8 cellular contexts compared by ENCODE assay signal in genomic region chr13:32586022-32586900, GRCh38. TPM values are rescaled to one million over a fixed set of nuclear protein-coding genes. Genes with fewer than 3 reads are reported as not detected.
A peak's percentile ranks its signal among the peaks of the same experiment; 100 is the strongest.
DNase-seq lines count a peak whose midpoint lies in the region; ATAC-seq and TF ChIP-seq lines count a peak whose summit lies in the region.

Gene PDS5B (plus strand): TSS chr13:32586452. CDS start chr13:32648773, 62,321 bp downstream.

- TF ChIP-seq CTCF in GM10266 (IDR thresholded peaks at IDR 0.05; ENCODE audit: control insufficient read depth, insufficient read depth, low read depth, missing control alignments) (peak; percentile 96), omental fat pad (IDR thresholded peaks at IDR 0.05) (peak in 2 of 3 donors; percentile 91 to 96), testis (IDR thresholded peaks at IDR 0.05) (peak; percentile 90 to 99 (median 98))

- peak within 1 kb of the TSS; percentile 80 to 91 for H3K4me3 ChIP-seq in testis

- H3K9me3 ChIP-seq in testis: no peaks in the 10 kb centered on the region

- H3K36me3 ChIP-seq in testis (ENCODE audit: low read depth, missing control alignments): no peaks in the 10 kb centered on the region

- DNase-seq in GM10266 (ENCODE audit: extremely low spot score): peak; percentile 96
- DNase-seq in NCI-H1092 (lab: John Stamatoyannopoulos, UW): peak; percentile 92
- DNase-seq in activated naive CD4-positive, alpha-beta T cell treated with anti-CD3 and anti-CD28 coated beads, Interleukin-2, amount 50 U/mL, for 72 hours (ENCODE audit: low spot score in 2 of 2): peak; percentile 97
- peak; percentile 96 for DNase-seq in glomerular visceral epithelial cell (ENCODE audit: extremely low spot score)
- peak; percentile 76 for DNase-seq in omental fat pad (ENCODE audit: low spot score)
- peak; percentile 95 for DNase-seq in testis

- 0 to 1% methylated on average over 21 to 73 of the region's 97 CpGs for WGBS in testis, 2 donors

- H3K36me3 Mint-ChIP-seq in activated naive CD4-positive, alpha-beta T cell treated with anti-CD3 and anti-CD28 coated beads, Interleukin-2, amount 50 U/mL, for 72 hours: peaks cover 9 to 15% of the 10 kb centered on the region in 2 donors

- ATAC-seq in HG02588 (IDR thresholded peaks at IDR 0.05; ENCODE audit: unreplicated experiment) (peak; percentile 86), SK-N-SH treated with all-trans-retinoic acid at 6 μM for 48 hours (peak; percentile 91), omental fat pad (ENCODE audit: low FRiP score) (peak; percentile 97)
- peak; percentile 91 to 96 for ATAC-seq in activated naive CD4-positive, alpha-beta T cell treated with anti-CD3 and anti-CD28 coated beads, Interleukin-2, amount 50 U/mL, for 72 hours

- H3K27ac Mint-ChIP-seq in activated naive CD4-positive, alpha-beta T cell treated with anti-CD3 and anti-CD28 coated beads, Interleukin-2, amount 50 U/mL, for 72 hours: peak within 1 kb of the TSS; percentile 91 to 99

- TF ChIP-seq POLR2A in testis (IDR thresholded peaks at IDR 0.05): no peak

- H3K27me3 ChIP-seq in testis: no peaks in the 10 kb centered on the region

- intact Hi-C loops in testis (cut with DNase I; ENCODE audit: low total_unique reads): loop anchor here (5.0 kb wide), 1 partner anchor 956 kb away; no protein-coding TSS in a partner anchor

- H3K27ac ChIP-seq in testis: peak within 1 kb of the TSS; percentile 98 to 99

- H3K9me3 Mint-ChIP-seq in activated naive CD4-positive, alpha-beta T cell treated with anti-CD3 and anti-CD28 coated beads, Interleukin-2, amount 50 U/mL, for 72 hours: no peaks in the 10 kb centered on the region

- H3K4me1 ChIP-seq in testis: peaks cover 8% of the 10 kb centered on the region

TF ChIP-seq in SK-N-SH treated with all-trans-retinoic acid at 6 μM for 48 hours, 23 proteins besides CTCF, POLR2A, EP300 and RAD21:
- TF ChIP-seq SNAI2 (CRISPR knock-in tag; IDR thresholded peaks at IDR 0.05): peak; percentile 78; the same call in 1 of the 2 replicates
- no peak for TF ChIP-seq ZNF565 (CRISPR knock-in tag; conservative IDR thresholded peaks at IDR 0.05; ENCODE audit: low read depth)
- no peak for TF ChIP-seq BACH2 (CRISPR knock-in tag; IDR thresholded peaks at IDR 0.05; ENCODE audit: borderline replicate concordance)
- TF ChIP-seq, protein P1, sequence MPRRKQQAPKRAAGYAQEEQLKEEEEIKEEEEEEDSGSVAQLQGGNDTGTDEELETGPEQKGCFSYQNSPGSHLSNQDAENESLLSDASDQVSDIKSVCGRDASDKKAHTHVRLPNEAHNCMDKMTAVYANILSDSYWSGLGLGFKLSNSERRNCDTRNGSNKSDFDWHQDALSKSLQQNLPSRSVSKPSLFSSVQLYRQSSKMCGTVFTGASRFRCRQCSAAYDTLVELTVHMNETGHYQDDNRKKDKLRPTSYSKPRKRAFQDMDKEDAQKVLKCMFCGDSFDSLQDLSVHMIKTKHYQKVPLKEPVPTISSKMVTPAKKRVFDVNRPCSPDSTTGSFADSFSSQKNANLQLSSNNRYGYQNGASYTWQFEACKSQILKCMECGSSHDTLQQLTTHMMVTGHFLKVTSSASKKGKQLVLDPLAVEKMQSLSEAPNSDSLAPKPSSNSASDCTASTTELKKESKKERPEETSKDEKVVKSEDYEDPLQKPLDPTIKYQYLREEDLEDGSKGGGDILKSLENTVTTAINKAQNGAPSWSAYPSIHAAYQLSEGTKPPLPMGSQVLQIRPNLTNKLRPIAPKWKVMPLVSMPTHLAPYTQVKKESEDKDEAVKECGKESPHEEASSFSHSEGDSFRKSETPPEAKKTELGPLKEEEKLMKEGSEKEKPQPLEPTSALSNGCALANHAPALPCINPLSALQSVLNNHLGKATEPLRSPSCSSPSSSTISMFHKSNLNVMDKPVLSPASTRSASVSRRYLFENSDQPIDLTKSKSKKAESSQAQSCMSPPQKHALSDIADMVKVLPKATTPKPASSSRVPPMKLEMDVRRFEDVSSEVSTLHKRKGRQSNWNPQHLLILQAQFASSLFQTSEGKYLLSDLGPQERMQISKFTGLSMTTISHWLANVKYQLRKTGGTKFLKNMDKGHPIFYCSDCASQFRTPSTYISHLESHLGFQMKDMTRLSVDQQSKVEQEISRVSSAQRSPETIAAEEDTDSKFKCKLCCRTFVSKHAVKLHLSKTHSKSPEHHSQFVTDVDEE (CRISPR knock-in tag; IDR thresholded peaks at IDR 0.05): 0 out of 2 replicates have a peak, but pooled peaks have one; percentile 70

RNA-seq across cellular contexts. Expression of gene PDS5B, which starts in this region (rescaled TPM):
- total RNA-seq in activated naive CD4-positive, alpha-beta T cell treated with anti-CD3 and anti-CD28 coated beads, Interleukin-2, amount 50 U/mL, for 72 hours: 10 to 100 TPM; 53.1 to 62.9 TPM
- total RNA-seq in omental fat pad (10 to 100 TPM; 20.4 to 55.0 (median 25.8) TPM), testis (10 to 100 TPM; 46.3 to 52.4 TPM)
- polyA plus RNA-seq in testis (ENCODE audit: insufficient read depth, low read depth, low replicate concordance): 19.0 TPM

Comparison
In these comparisons a context has a peak if more than half of its experiments do, and no peak if none do; other contexts are left out.
1. Peak in every context shown above with its lines: DNase-seq, ATAC-seq, H3K4me3 ChIP-seq and H3K27ac ChIP-seq.